Comparison of ENCODE assay signal across 8 cellular contexts in genomic region chrX:41116948-41117347, GRCh38. TPM values are rescaled to one million over a fixed set of nuclear protein-coding genes. Genes with fewer than 3 reads are reported as not detected.
DNase-seq lines count a peak whose midpoint lies in the region; ATAC-seq and TF ChIP-seq lines count a peak whose summit lies in the region.

No MANE protein-coding gene starts in this region.

- peak overlapping the region; percentile 57 for H3K4me3 ChIP-seq in OCI-LY3 (ENCODE audit: low read length)
- no peak overlapping the region for H3K4me3 ChIP-seq in coronary artery

- no peak for DNase-seq in HFFc6
- peak; percentile 18 for DNase-seq in naive B cell
- DNase-seq in EL, result no peak
- no peak for DNase-seq in coronary artery (ENCODE audit: low spot score)
- no peak for DNase-seq in activated CD4-positive, alpha-beta T cell treated with anti-CD3 and anti-CD28 coated beads, Interleukin-2, amount 50 U/mL, for 48 hours
- DNase-seq in CD1c-positive myeloid dendritic cell (ENCODE audit: extremely low spot score), result no peak

- no peaks in the 10 kb centered on the region for H3K27me3 ChIP-seq in OCI-LY3 (ENCODE audit: low read depth, low read length)

- peaks cover 97% of the 10 kb centered on the region for H4K20me1 ChIP-seq in OCI-LY3 (ENCODE audit: insufficient read depth, low read length)

- peak; percentile 86 for ATAC-seq in GM18873 (IDR thresholded peaks at IDR 0.05; ENCODE audit: low FRiP score, unreplicated experiment)
- ATAC-seq in naive B cell (ENCODE audit: low read depth in 2 of 2), result peak; percentile 71 to 80

- H3K4me2 ChIP-seq in OCI-LY3 (ENCODE audit: low read length), result peak overlapping the region; percentile 94

- H3K36me3 ChIP-seq in OCI-LY3 (replicated peaks; ENCODE audit: low read depth, low read length), result peaks cover 3% of the 10 kb centered on the region

- H3K9me3 Mint-ChIP-seq in HFFc6 (no peaks in the 10 kb centered on the region), naive B cell (no peaks in the 10 kb centered on the region)

- H3K79me2 ChIP-seq in OCI-LY3 (ENCODE audit: low read length), result peaks cover 99% of the 10 kb centered on the region

- no peaks in the 10 kb centered on the region for H3K9me3 ChIP-seq in OCI-LY3 (ENCODE audit: insufficient read depth, low read length)

- H3K36me3 Mint-ChIP-seq in HFFc6 (ENCODE audit: low read depth), result no peaks in the 10 kb centered on the region
- H3K36me3 Mint-ChIP-seq in naive B cell, result no peaks in the 10 kb centered on the region

- H3K27ac ChIP-seq in OCI-LY3 (ENCODE audit: low read length) (peak overlapping the region; percentile 61), coronary artery (no peak overlapping the region)

- H3K4me3 Mint-ChIP-seq in HFFc6 (peak overlapping the region; percentile 37), naive B cell (peak overlapping the region in 5 of 8 donors; percentile 0 to 67 (median 17))

- no peaks in the 10 kb centered on the region for H3K27me3 Mint-ChIP-seq in HFFc6 (ENCODE audit: insufficient read depth)
- H3K27me3 Mint-ChIP-seq in naive B cell, result no peaks in the 10 kb centered on the region

- peak overlapping the region; percentile 1; the same call in 1 of the 2 replicates for H3K9ac ChIP-seq in OCI-LY3 (ENCODE audit: low read length)

- peaks cover 68% of the 10 kb centered on the region for H3K4me1 ChIP-seq in OCI-LY3 (ENCODE audit: low read length)

- TF ChIP-seq CTCF in HFFc6 (IDR thresholded peaks at IDR 0.05) (no peak), OCI-LY3 (IDR thresholded peaks at IDR 0.05; ENCODE audit: low read depth, low read length) (no peak), coronary artery (IDR thresholded peaks at IDR 0.05) (no peak)

- H3K27ac Mint-ChIP-seq in HFFc6 (peak overlapping the region; percentile 6; the same call in 1 of the 2 replicates), naive B cell (peak overlapping the region; percentile 29 to 76 (median 50))

- H2AFZ ChIP-seq in OCI-LY3 (ENCODE audit: low read depth, low read length), result no peak overlapping the region

- H3K4me1 Mint-ChIP-seq in HFFc6 (ENCODE audit: low read depth) (peaks cover 30% of the 10 kb centered on the region), naive B cell (peaks cover 46 to 79% (median 49%) of the 10 kb centered on the region in 3 donors)

RNA-seq across cellular contexts. Expression of gene USP9X, which starts 31.7 kb away (rescaled TPM):
- total RNA-seq in HFFc6 (2021; fragmentation: NEBNext Ultra II Directional; extraction: Animal tissue kit (Norgen Biotek cat#: 25700)), result 10 to 100 TPM; 54.1 to 73.0 (median 60.9) TPM
- 10 to 100 TPM in 5 of 6 donors, 1 to 10 TPM in 1; 7.4 to 27.8 (median 21.9) TPM for polyA plus RNA-seq in naive B cell (ENCODE audit: low read depth in 6 of 6)
